ENCODE assay signal across 1 cellular context in genomic region chr21:36419996-36420395, GRCh38.
TF ChIP-seq lines count a peak whose summit lies in the region.

No MANE protein-coding gene starts in this region.

TF ChIP-seq in H1, 55 proteins besides CTCF, POLR2A, EP300 and RAD21:
- TF ChIP-seq ZNF274 (IDR thresholded peaks at IDR 0.05; ENCODE audit: borderline replicate concordance, extremely low read depth, low read length) (no peak), NRF1 (IDR thresholded peaks at IDR 0.05; ENCODE audit: low read depth, low read length) (no peak), TAF7 (optimal IDR thresholded peaks at IDR 0.05; ENCODE audit: borderline replicate concordance, low read depth, low read length) (no peak), EGR1 (IDR thresholded peaks at IDR 0.05; ENCODE audit: borderline replicate concordance, low read depth, low read length) (no peak), SAP30 (IDR thresholded peaks at IDR 0.05; ENCODE audit: insufficient read depth, insufficient replicate concordance, low read length) (no peak), TBP (IDR thresholded peaks at IDR 0.05; ENCODE audit: low read depth, low read length) (no peak), ASH2L (IDR thresholded peaks at IDR 0.05; ENCODE audit: low read length) (no peak), FOSL1 (IDR thresholded peaks at IDR 0.05; ENCODE audit: insufficient read depth, low read depth, low read length) (no peak), BRCA1 (IDR thresholded peaks at IDR 0.05; ENCODE audit: low read depth, low read length) (no peak), RXRA (IDR thresholded peaks at IDR 0.05; ENCODE audit: insufficient read depth, low read depth, low read length) (no peak), SIN3A (conservative IDR thresholded peaks at IDR 0.05 in 1 of 2, IDR thresholded peaks at IDR 0.05 in 1 of 2; ENCODE audit: low read depth in 1 of 2, low read length in 2 of 2) (no peak), YY1 (IDR thresholded peaks at IDR 0.05; ENCODE audit: low read depth, low read length) (no peak), CHD1 (IDR thresholded peaks at IDR 0.05; ENCODE audit: low read depth, low read length) (no peak), POLR2AphosphoS5 (IDR thresholded peaks at IDR 0.05; ENCODE audit: low read depth, low read length) (no peak), GTF2F1 (IDR thresholded peaks at IDR 0.05; ENCODE audit: borderline replicate concordance, low read depth, low read length) (no peak)
